17 cellular contexts compared by ENCODE assay signal in the genomic region with DNA sequence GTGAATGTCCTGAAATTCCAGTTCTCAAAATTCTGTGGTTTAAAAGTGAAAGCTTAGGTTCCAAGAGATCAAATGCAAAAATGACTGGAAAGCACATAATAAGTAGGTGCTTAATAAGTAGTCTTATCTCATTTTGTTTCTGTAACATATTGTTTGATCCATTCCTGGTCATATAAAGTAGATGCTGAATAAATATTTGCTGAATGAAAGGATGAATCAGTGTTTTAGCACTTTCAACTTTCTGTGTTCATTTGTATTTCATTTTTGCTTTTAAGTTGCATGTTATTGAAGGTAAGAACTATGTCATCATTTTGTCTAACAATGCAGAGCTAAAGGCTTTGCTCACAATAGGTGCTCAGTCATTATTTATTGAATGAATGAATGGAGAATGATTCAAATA. TPM values are rescaled to one million over a fixed set of nuclear protein-coding genes. Genes with fewer than 3 reads are reported as not detected.
A peak's percentile ranks its signal among the peaks of the same experiment; 100 is the strongest.
DNase-seq lines count a peak whose midpoint lies in the region; ATAC-seq, FAIRE-seq and TF ChIP-seq lines count a peak whose summit lies in the region.
"Had no signal": no experiment of that assay in that cellular context is flagged by ENCODE, and none has a peak within 500 bp of the region (broad histone marks: within the 10 kb centered on the region; RNA-seq: fewer than 3 reads in every experiment).

No MANE protein-coding gene starts in this region.

- in situ Hi-C loops in transverse colon (cut with MboI; ENCODE audit: low pct_ligation_motif_present in 1 of 4, low pct_unique_long_range_greater_than_20kb in 1 of 4, low sequenced_read_pairs in 3 of 4): no loop called here

- H3K4me3 ChIP-seq in Caco-2 (ENCODE audit: low read depth, low read length) (no peak overlapping the region), HEK293 (ENCODE audit: low read depth, low read length) (no peak overlapping the region), SU-DHL-6 (ENCODE audit: insufficient read depth, low read length, poor library complexity, severe bottlenecking) (no peak overlapping the region), endothelial cell of umbilical vein (replicated peaks in 1 of 3; ENCODE audit: insufficient read depth in 1 of 3, low read depth in 1 of 3, low read length in 3 of 3) (no peak overlapping the region), transverse colon (no peak overlapping the region)
- H3K4me3 ChIP-seq: GM23338 had no signal

- H3K9me3 Mint-ChIP-seq in Caco-2 (ENCODE audit: unreplicated experiment): no peaks in the 10 kb centered on the region
- H3K9me3 Mint-ChIP-seq: CD8-positive, alpha-beta T cell; GM23338; IgD-negative memory B cell had no signal

- CTCF ChIA-PET in Caco-2 (lab: Charles Lee): no interaction called here
- CTCF ChIA-PET in HEK293 (lab: Yijun Ruan, JAX): no interaction called here
- CTCF ChIA-PET in endothelial cell of umbilical vein (lab: Charles Lee): interaction anchor here (1.2 to 1.5 kb wide), 2 partner anchors 10 to 13 kb away, joined by 3 read pairs; no protein-coding TSS in a partner anchor

- H3F3A ChIP-seq in SU-DHL-6 (ENCODE audit: insufficient read depth): no peaks in the 10 kb centered on the region

- FAIRE-seq in endothelial cell of umbilical vein (lab: Jason Lieb, UNC): peak; percentile 70
- FAIRE-seq: GM12891 had no signal

- H3K4me2 ChIP-seq in SU-DHL-6 (ENCODE audit: low read depth, low read length, poor library complexity, severe bottlenecking): peak overlapping the region; percentile 25
- H3K4me2 ChIP-seq in endothelial cell of umbilical vein (ENCODE audit: insufficient read depth, low read length): no peak overlapping the region
- H3K4me2 ChIP-seq: GM23338 had no signal

- TF ChIP-seq CTCF in Caco-2 (IDR thresholded peaks at IDR 0.05; ENCODE audit: insufficient read depth in 1 of 2, low read depth in 1 of 2, low read length in 1 of 2, severe bottlenecking in 1 of 2, unreplicated experiment in 1 of 2): no peak
- no peak for TF ChIP-seq CTCF in HEK293 (tag by site-specific recombination; IDR thresholded peaks at IDR 0.05)
- TF ChIP-seq CTCF in SU-DHL-6 (IDR thresholded peaks at IDR 0.05; ENCODE audit: insufficient read depth, low read length, poor library complexity, severe bottlenecking): no peak
- no peak for TF ChIP-seq CTCF in endothelial cell of umbilical vein (IDR thresholded peaks at IDR 0.05; ENCODE audit: extremely low read depth in 1 of 2, insufficient read depth in 1 of 2, low read depth in 1 of 2, low read length in 2 of 2)
- no peak for TF ChIP-seq CTCF in transverse colon (IDR thresholded peaks at IDR 0.05)

- DNase-seq in Caco-2: no peak
- DNase-seq in endothelial cell of umbilical vein (ENCODE audit: low read depth, low spot score): no peak
- DNase-seq in activated T-cell treated with anti-CD3 and anti-CD28 coated beads, Interleukin-2, amount 50 U/mL, for 48 hours: no peak
- no peak for DNase-seq in transverse colon
- DNase-seq in NCI-H1105 treated with DMSO at 0.1 percent for 48 hours (lab: John Stamatoyannopoulos, UW): no peak
- DNase-seq: BE2C; CD8-positive, alpha-beta T cell; COR-L47; DND-41; H7 had no signal

- H3K79me2 ChIP-seq in SU-DHL-6 (ENCODE audit: insufficient read depth, low read length) (peaks cover 90% of the 10 kb centered on the region), endothelial cell of umbilical vein (ENCODE audit: control insufficient read depth, insufficient read depth, low read length) (peaks cover 62% of the 10 kb centered on the region)

- H3K27ac Mint-ChIP-seq in Caco-2 (ENCODE audit: unreplicated experiment): peak overlapping the region; percentile 55
- H3K27ac Mint-ChIP-seq: CD8-positive, alpha-beta T cell; GM23338; IgD-negative memory B cell had no signal

- dilution Hi-C loops in endothelial cell of umbilical vein (cut with MboI; ENCODE audit: extremely low pct_ligation_motif_present, low sequenced_read_pairs): no loop called here

- H3K4me1 Mint-ChIP-seq in Caco-2 (ENCODE audit: low read depth, unreplicated experiment): peaks cover 10% of the 10 kb centered on the region

- no peak overlapping the region for H3K9ac ChIP-seq in SU-DHL-6 (ENCODE audit: low read length)
- no peak overlapping the region for H3K9ac ChIP-seq in endothelial cell of umbilical vein (replicated peaks; ENCODE audit: extremely low read depth, insufficient read depth, low read length)

- H3K27ac ChIP-seq in HEK293 (ENCODE audit: extremely low read depth, low read depth, low read length) (no peak overlapping the region), SU-DHL-6 (ENCODE audit: low read depth, low read length) (no peak overlapping the region), endothelial cell of umbilical vein (ENCODE audit: insufficient read depth, low read depth, low read length) (no peak overlapping the region), transverse colon (no peak overlapping the region)
- H3K27ac ChIP-seq: C4-2B had no signal

- H3K36me3 ChIP-seq in Caco-2 (ENCODE audit: control insufficient read depth, insufficient read depth, low read length) (no peaks in the 10 kb centered on the region), HEK293 (ENCODE audit: control insufficient read depth in 2 of 2, insufficient read depth in 1 of 2, low read length in 2 of 2) (peaks cover 8 to 38% of the 10 kb centered on the region in 2 experiments), SU-DHL-6 (ENCODE audit: low read length) (peaks cover 26% of the 10 kb centered on the region), endothelial cell of umbilical vein (ENCODE audit: control insufficient read depth in 2 of 2, extremely low read depth in 1 of 2, insufficient read depth in 2 of 2, low read length in 2 of 2) (peaks cover 0 to 3% of the 10 kb centered on the region in 2 experiments), transverse colon (peaks cover 0 to 4% (median 0%) of the 10 kb centered on the region in 4 donors)
- H3K36me3 ChIP-seq: BE2C had no signal

- no peak for ATAC-seq in HG02840 (IDR thresholded peaks at IDR 0.05; ENCODE audit: low FRiP score, unreplicated experiment)
- ATAC-seq: CD8-positive, alpha-beta T cell; GM23338 had no signal

- no peaks in the 10 kb centered on the region for H3K9me2 ChIP-seq in SU-DHL-6 (replicated peaks; ENCODE audit: insufficient read depth, low read length)

- POLR2A ChIA-PET in Caco-2 (lab: Charles Lee) (no interaction called here), HEK293 (lab: Yijun Ruan, JAX) (no interaction called here), endothelial cell of umbilical vein (lab: Charles Lee) (no interaction called here)

- no TSS peak for BruUV-seq in Caco-2 (replicated peaks; lab: Mats Ljungman, UMichigan)
- BruUV-seq in endothelial cell of umbilical vein (replicated peaks; lab: Mats Ljungman, UMichigan): no TSS peak

- TF ChIP-seq EP300 in transverse colon (IDR thresholded peaks at IDR 0.05; ENCODE audit: low read depth): no peak

- intact Hi-C loops in Caco-2 (cut with micrococcal nuclease; ENCODE audit: unreplicated experiment) (no loop called here), endothelial cell of umbilical vein (cut with micrococcal nuclease) (no loop called here), transverse colon (cut with DNase I; ENCODE audit: low total_unique reads) (no loop called here)

- peaks cover 5% of the 10 kb centered on the region for H3K9me1 ChIP-seq in endothelial cell of umbilical vein (replicated peaks; ENCODE audit: control insufficient read depth, extremely low read depth, insufficient read depth, low read length)

- no peaks in the 10 kb centered on the region for H3K27me3 ChIP-seq in Caco-2 (replicated peaks; ENCODE audit: control insufficient read depth, insufficient read depth, low read length)
- no peaks in the 10 kb centered on the region for H3K27me3 ChIP-seq in SU-DHL-6 (ENCODE audit: low read length)
- no peaks in the 10 kb centered on the region for H3K27me3 ChIP-seq in endothelial cell of umbilical vein (ENCODE audit: control insufficient read depth in 2 of 2, insufficient read depth in 2 of 2, low read length in 2 of 2)
- H3K27me3 ChIP-seq in transverse colon: no peaks in the 10 kb centered on the region
- H3K27me3 ChIP-seq: BE2C had no signal

- H2AFZ ChIP-seq in SU-DHL-6 (ENCODE audit: low read depth, low read length, severe bottlenecking) (no peak overlapping the region), endothelial cell of umbilical vein (ENCODE audit: low read depth, low read length) (no peak overlapping the region)
- H2AFZ ChIP-seq: GM23338 had no signal

- no peaks in the 10 kb centered on the region for H3K4me1 ChIP-seq in Caco-2
- H3K4me1 ChIP-seq in HEK293 (ENCODE audit: control insufficient read depth, insufficient read depth, low read length): no peaks in the 10 kb centered on the region
- peaks cover 6% of the 10 kb centered on the region for H3K4me1 ChIP-seq in endothelial cell of umbilical vein (ENCODE audit: control insufficient read depth, extremely low read depth, insufficient read depth, low read length)
- peaks cover 0 to 13% (median 7%) of the 10 kb centered on the region in 4 donors for H3K4me1 ChIP-seq in transverse colon
- H3K4me1 ChIP-seq: BE2C had no signal

- H3K36me3 Mint-ChIP-seq in Caco-2 (ENCODE audit: insufficient read depth, unreplicated experiment): peaks cover 32% of the 10 kb centered on the region
- H3K36me3 Mint-ChIP-seq: CD8-positive, alpha-beta T cell had no signal

- TF ChIP-seq POLR2A in endothelial cell of umbilical vein (IDR thresholded peaks at IDR 0.05; ENCODE audit: low read depth, low read length): no peak
- no peak for TF ChIP-seq POLR2A in transverse colon (IDR thresholded peaks at IDR 0.05)

- H3K9me3 ChIP-seq in Caco-2 (no peaks in the 10 kb centered on the region), HEK293 (ENCODE audit: control insufficient read depth, insufficient read depth, low read depth, low read length) (no peaks in the 10 kb centered on the region), SU-DHL-6 (ENCODE audit: insufficient read depth, low read length) (no peaks in the 10 kb centered on the region), endothelial cell of umbilical vein (replicated peaks; ENCODE audit: control insufficient read depth, insufficient read depth, low read length) (no peaks in the 10 kb centered on the region), transverse colon (no peaks in the 10 kb centered on the region)
- H3K9me3 ChIP-seq: BE2C had no signal

- H4K20me1 ChIP-seq in SU-DHL-6 (ENCODE audit: low read depth, low read length) (peaks cover 3% of the 10 kb centered on the region; the same call in 1 of the 2 replicates), endothelial cell of umbilical vein (replicated peaks; ENCODE audit: control insufficient read depth, extremely low read depth, insufficient read depth, low read length) (peaks cover under 1% of the 10 kb centered on the region)

- no peak overlapping the region for H3K4me3 Mint-ChIP-seq in Caco-2 (ENCODE audit: unreplicated experiment)
- H3K4me3 Mint-ChIP-seq: CD8-positive, alpha-beta T cell; GM23338 had no signal

- no peaks in the 10 kb centered on the region for H3K27me3 Mint-ChIP-seq in Caco-2 (ENCODE audit: insufficient read depth, unreplicated experiment)
- H3K27me3 Mint-ChIP-seq: IgD-negative memory B cell had no signal

RNA-seq across cellular contexts. Expression of a gene that starts 6.3 kb away (rescaled TPM):
- 43.3 and 49.6 TPM in 2 replicates for total RNA-seq in Caco-2 (2022)
- 33.8 and 41.2 TPM in 2 replicates for total RNA-seq in endothelial cell of umbilical vein
- polyA plus RNA-seq in endothelial cell of umbilical vein: 25.0 and 27.4 TPM in 2 replicates
- 23.9 and 25.5 TPM in 2 replicates for polyA plus RNA-seq in endothelial cell of umbilical vein (2011; cell fraction: cytosol; rRNA removed)
- 127 and 143 TPM in 2 replicates for polyA plus RNA-seq in endothelial cell of umbilical vein (2011; cell fraction: nucleus; rRNA removed)
- polyA plus RNA-seq in endothelial cell of umbilical vein (2012): 28.7 and 29.6 TPM in 2 replicates
- polyA minus RNA-seq in endothelial cell of umbilical vein: 51.0 and 57.9 TPM in 2 replicates
- 26.0 TPM for polyA minus RNA-seq in endothelial cell of umbilical vein (2011; cell fraction: cytosol; rRNA and poly(A)+ RNA removed)
- polyA minus RNA-seq in endothelial cell of umbilical vein (2011; cell fraction: nucleus; rRNA and poly(A)+ RNA removed): 61.1 and 83.4 TPM in 2 replicates
- total RNA-seq in transverse colon: 100 to 1,000 TPM; 160 to 313 (median 161) TPM

RNA-seq across cellular contexts. Expression of a gene that starts 59.3 kb away (rescaled TPM):
- 7.6 and 7.9 TPM in 2 replicates for total RNA-seq in Caco-2 (2022)
- total RNA-seq in endothelial cell of umbilical vein: 6.3 and 7.2 TPM in 2 replicates
- 1.2 and 2.1 TPM in 2 replicates for polyA plus RNA-seq in endothelial cell of umbilical vein
- 2.5 and 3.0 TPM in 2 replicates for polyA plus RNA-seq in endothelial cell of umbilical vein (2011; cell fraction: cytosol; rRNA removed)
- polyA plus RNA-seq in endothelial cell of umbilical vein (2011; cell fraction: nucleus; rRNA removed): 1.7 and 2.7 TPM in 2 replicates
- 5.6 and 10.5 TPM in 2 replicates for polyA plus RNA-seq in endothelial cell of umbilical vein (2012)
- 4.5 and 4.6 TPM in 2 replicates for polyA minus RNA-seq in endothelial cell of umbilical vein
- 2.9 TPM for polyA minus RNA-seq in endothelial cell of umbilical vein (2011; cell fraction: cytosol; rRNA and poly(A)+ RNA removed)
- polyA minus RNA-seq in endothelial cell of umbilical vein (2011; cell fraction: nucleus; rRNA and poly(A)+ RNA removed): 1.9 and 2.5 TPM in 2 replicates
- 10 to 100 TPM; 12.8 to 36.4 (median 15.8) TPM for total RNA-seq in transverse colon
